Comparison of ENCODE assay signal across 1 cellular context in the genomic region with DNA sequence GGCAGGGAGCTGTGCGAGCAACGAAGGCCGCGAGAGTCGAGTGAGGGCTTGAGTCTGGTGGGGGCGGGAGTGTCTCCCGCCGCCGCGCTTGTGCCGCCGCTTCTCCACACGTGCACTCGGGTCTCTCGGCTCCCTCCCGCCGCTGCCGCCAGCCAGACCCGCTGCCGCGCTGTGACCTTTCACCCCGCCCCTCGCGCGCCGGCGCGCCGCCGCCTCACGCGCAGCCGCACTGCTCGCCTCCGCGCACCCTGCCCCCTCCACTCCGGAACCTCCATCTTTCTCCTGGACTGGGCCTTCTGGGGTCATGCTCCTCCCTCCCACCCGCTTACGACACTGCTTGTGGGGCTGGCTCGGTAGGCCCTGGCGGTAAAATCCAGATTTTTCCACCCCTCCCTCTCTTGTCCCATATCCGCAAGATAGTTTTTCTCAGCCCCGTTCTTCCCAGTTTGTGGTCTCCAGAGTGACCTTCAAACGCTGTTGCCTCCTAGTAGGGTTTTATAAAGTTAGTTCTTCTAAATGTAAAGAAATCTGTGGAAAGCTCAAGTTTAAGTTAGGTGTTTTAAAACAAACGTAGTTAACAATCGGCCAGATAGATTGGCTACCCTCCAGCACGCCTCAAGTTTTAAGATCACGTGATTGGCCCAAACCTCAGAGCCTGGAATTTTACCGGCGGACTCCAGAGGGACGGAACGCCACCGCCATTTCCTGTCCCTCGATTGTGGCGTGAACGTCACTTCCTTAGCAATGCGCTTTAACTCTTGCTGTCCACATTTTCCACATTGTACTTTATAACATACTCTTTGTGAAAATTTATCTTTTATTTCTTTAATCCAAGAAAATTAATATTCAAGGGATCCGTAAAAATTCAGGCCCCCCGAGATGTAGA.
TF ChIP-seq lines count a peak whose summit lies in the region.

A gene (minus strand): TSS at position 181 of the 886 bp plus-strand sequence. CDS start 300 bp downstream, outside the sequence.

TF ChIP-seq in HCT116, 20 proteins besides CTCF, POLR2A, EP300 and RAD21 (continued from another document):
- TF ChIP-seq EZH2phosphoT487 (IDR thresholded peaks at IDR 0.05; ENCODE audit: borderline replicate concordance), result no peak
- TF ChIP-seq ZFX (IDR thresholded peaks at IDR 0.05), result peak; percentile 38
- peak; percentile 83; the same call in 1 of the 2 replicates for TF ChIP-seq SIN3A (IDR thresholded peaks at IDR 0.05; ENCODE audit: low read depth)
- TF ChIP-seq, protein P1, sequence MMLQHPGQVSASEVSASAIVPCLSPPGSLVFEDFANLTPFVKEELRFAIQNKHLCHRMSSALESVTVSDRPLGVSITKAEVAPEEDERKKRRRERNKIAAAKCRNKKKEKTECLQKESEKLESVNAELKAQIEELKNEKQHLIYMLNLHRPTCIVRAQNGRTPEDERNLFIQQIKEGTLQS (IDR thresholded peaks at IDR 0.05), result no peak
- TF ChIP-seq, protein P2, sequence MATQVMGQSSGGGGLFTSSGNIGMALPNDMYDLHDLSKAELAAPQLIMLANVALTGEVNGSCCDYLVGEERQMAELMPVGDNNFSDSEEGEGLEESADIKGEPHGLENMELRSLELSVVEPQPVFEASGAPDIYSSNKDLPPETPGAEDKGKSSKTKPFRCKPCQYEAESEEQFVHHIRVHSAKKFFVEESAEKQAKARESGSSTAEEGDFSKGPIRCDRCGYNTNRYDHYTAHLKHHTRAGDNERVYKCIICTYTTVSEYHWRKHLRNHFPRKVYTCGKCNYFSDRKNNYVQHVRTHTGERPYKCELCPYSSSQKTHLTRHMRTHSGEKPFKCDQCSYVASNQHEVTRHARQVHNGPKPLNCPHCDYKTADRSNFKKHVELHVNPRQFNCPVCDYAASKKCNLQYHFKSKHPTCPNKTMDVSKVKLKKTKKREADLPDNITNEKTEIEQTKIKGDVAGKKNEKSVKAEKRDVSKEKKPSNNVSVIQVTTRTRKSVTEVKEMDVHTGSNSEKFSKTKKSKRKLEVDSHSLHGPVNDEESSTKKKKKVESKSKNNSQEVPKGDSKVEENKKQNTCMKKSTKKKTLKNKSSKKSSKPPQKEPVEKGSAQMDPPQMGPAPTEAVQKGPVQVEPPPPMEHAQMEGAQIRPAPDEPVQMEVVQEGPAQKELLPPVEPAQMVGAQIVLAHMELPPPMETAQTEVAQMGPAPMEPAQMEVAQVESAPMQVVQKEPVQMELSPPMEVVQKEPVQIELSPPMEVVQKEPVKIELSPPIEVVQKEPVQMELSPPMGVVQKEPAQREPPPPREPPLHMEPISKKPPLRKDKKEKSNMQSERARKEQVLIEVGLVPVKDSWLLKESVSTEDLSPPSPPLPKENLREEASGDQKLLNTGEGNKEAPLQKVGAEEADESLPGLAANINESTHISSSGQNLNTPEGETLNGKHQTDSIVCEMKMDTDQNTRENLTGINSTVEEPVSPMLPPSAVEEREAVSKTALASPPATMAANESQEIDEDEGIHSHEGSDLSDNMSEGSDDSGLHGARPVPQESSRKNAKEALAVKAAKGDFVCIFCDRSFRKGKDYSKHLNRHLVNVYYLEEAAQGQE (IDR thresholded peaks at IDR 0.05; ENCODE audit: low read depth), result no peak
- TF ChIP-seq, protein P3, sequence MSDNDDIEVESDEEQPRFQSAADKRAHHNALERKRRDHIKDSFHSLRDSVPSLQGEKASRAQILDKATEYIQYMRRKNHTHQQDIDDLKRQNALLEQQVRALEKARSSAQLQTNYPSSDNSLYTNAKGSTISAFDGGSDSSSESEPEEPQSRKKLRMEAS (IDR thresholded peaks at IDR 0.05), result peak; percentile 87
- peak; percentile 84 for TF ChIP-seq POLR2AphosphoS5 (IDR thresholded peaks at IDR 0.05; ENCODE audit: low read depth, low read length)
